8 cellular contexts compared by ENCODE assay signal in the genomic region with DNA sequence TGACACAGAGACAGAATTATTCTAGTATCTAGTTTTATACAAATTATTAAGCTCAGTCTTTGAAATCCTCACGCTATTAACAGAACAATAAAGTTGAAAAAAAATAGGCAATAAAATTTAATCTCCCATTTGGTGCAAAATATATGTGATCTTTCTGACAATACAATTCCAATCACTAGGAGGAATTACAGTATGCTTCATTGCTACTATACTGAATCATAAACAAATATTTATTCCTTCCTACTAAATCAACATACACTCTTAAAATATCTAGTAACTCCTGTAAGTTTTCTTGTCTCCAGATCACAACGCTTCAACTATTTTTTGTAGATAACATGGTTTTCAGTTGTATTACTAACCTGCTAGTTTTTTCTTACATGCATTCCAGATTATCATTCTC.
"Had no signal": no experiment of that assay in that cellular context is flagged by ENCODE, and none has a peak within 500 bp of the region (broad histone marks: within the 10 kb centered on the region; RNA-seq: fewer than 3 reads in every experiment).

No MANE protein-coding gene starts in this region.

- ATAC-seq: HepG2, K562 had no signal

- DNase-seq: IMR-90, KBM-7, KG1 had no signal

- H3K27ac ChIP-seq: HL-60, KMS-11 had no signal

- H3K9ac ChIP-seq: KMS-11 had no signal

- H3K4me3 ChIP-seq: K562 had no signal

- FAIRE-seq: HepG2, HTR-8/SVneo, K562 had no signal

- H3K4me2 ChIP-seq: KMS-11 had no signal
